ENCODE assay signal across 9 cellular contexts in the genomic region with DNA sequence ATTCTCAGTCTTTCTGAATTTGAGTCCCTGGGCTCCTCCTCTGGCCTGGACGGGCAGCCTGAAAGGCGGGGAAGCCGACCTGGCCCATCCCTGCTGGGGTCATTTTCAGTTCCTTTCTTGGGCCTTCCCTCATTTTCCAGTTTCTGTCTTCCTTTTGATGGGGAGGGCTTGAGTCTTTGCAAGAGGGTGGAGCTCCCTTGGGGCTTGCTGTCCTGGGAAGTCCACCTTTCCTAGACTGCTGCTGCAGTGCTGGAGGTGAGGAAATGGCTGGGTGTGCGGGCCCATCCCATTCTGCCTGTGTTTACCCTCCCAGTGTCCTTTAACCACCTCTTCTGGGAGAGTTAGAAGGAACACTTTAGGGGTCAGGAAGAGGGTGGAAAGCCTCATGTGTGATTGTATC. TPM values are rescaled to one million over a fixed set of nuclear protein-coding genes. Genes with fewer than 3 reads are reported as not detected.
A peak's percentile ranks its signal among the peaks of the same experiment; 100 is the strongest.
DNase-seq lines count a peak whose midpoint lies in the region; ATAC-seq and TF ChIP-seq lines count a peak whose summit lies in the region.
"Had no signal": no experiment of that assay in that cellular context is flagged by ENCODE, and none has a peak within 500 bp of the region (broad histone marks: within the 10 kb centered on the region; RNA-seq: fewer than 3 reads in every experiment).

No MANE protein-coding gene starts in this region.

- H3K9me3 Mint-ChIP-seq in neural crest cell = no peaks in the 10 kb centered on the region

- H3K27me3 Mint-ChIP-seq in neural crest cell (ENCODE audit: low read depth) = peaks cover 7% of the 10 kb centered on the region

- peaks cover 0 to 9% (median 0%) of the 10 kb centered on the region in 11 experiments; a peak in 3 of 22 replicates for H4K20me1 ChIP-seq in BLaER1 treated with 17β-estradiol and CSF1 and Interleukin-3, amounts not matched to agents 10 nM and 100 nM

- no peaks in the 10 kb centered on the region for H3K36me3 Mint-ChIP-seq in neural crest cell (ENCODE audit: low read depth)

- no peak for TF ChIP-seq CTCF in epithelial cell of proximal tubule (conservative IDR thresholded peaks at IDR 0.05; ENCODE audit: low read depth, low read length)
- TF ChIP-seq CTCF in neural crest cell (conservative IDR thresholded peaks at IDR 0.05) = no peak

- H3K27me3 ChIP-seq in BLaER1 treated with 17β-estradiol and CSF1 and Interleukin-3, amounts not matched to agents 10 nM and 100 nM = peaks cover 0 to 30% (median 26%) of the 10 kb centered on the region in 11 experiments; a peak in 19 of 22 replicates

- H3K9me3 ChIP-seq in BLaER1 treated with 17β-estradiol and CSF1 and Interleukin-3, amounts not matched to agents 10 nM and 100 nM (replicated peaks in 1 of 11) = no peaks in the 10 kb centered on the region

- no peak overlapping the region for H3K27ac Mint-ChIP-seq in neural crest cell (ENCODE audit: unreplicated experiment)

- peak overlapping the region; percentile 84 for H3K4me3 Mint-ChIP-seq in neural crest cell

- H3K36me3 ChIP-seq in BLaER1 treated with 17β-estradiol and CSF1 and Interleukin-3, amounts not matched to agents 10 nM and 100 nM = no peaks in the 10 kb centered on the region

- H3K4me2 ChIP-seq in BLaER1 treated with 17β-estradiol and CSF1 and Interleukin-3, amounts not matched to agents 10 nM and 100 nM = peak overlapping the region; percentile 81 to 99 (median 95); a peak in 21 of 22 replicates

- H3K4me1 Mint-ChIP-seq in neural crest cell = peaks cover 9% of the 10 kb centered on the region

- no peak overlapping the region for H3K9ac ChIP-seq in BLaER1 treated with 17β-estradiol and CSF1 and Interleukin-3, amounts not matched to agents 10 nM and 100 nM

- no peak overlapping the region for H3K27ac ChIP-seq in BLaER1 treated with 17β-estradiol and CSF1 and Interleukin-3, amounts not matched to agents 10 nM and 100 nM

- no peak for ATAC-seq in HG02623 (IDR thresholded peaks at IDR 0.05; ENCODE audit: unreplicated experiment)

- peaks cover 14 to 52% (median 36%) of the 10 kb centered on the region in 10 experiments; a peak in 18 of 20 replicates for H3K4me1 ChIP-seq in BLaER1 treated with 17β-estradiol and CSF1 and Interleukin-3, amounts not matched to agents 10 nM and 100 nM

- DNase-seq in MV-4-11 (lab: John Stamatoyannopoulos, UW) (peak; percentile 9), epithelial cell of proximal tubule (ENCODE audit: low read depth) (no peak), neural crest cell (ENCODE audit: low read depth, low spot score) (no peak), NOMO-1 (lab: John Stamatoyannopoulos, UW; ENCODE audit: unreplicated experiment in 2 of 2) (no peak), HK-2 (ENCODE audit: unreplicated experiment) (no peak)
- DNase-seq in stimulated activated CD4-positive, alpha-beta T cell treated with anti-CD3 and anti-CD28 coated beads, Interleukin-2, amount 100 ng/mL, for 24 hours = no peak

- H3K4me3 ChIP-seq in BLaER1 treated with 17β-estradiol and CSF1 and Interleukin-3, amounts not matched to agents 10 nM and 100 nM = peak overlapping the region in 5 of 10 experiments; percentile 71 to 84 (median 80); a peak in 5 of 20 replicates
- peak overlapping the region; percentile 92 for H3K4me3 ChIP-seq in epithelial cell of proximal tubule (ENCODE audit: low read depth, low read length)

RNA-seq across cellular contexts. Expression of a gene that starts 40.4 kb away (rescaled TPM):
- total RNA-seq in epithelial cell of proximal tubule = 6.6 and 10.3 TPM in 2 replicates
- total RNA-seq in neural crest cell = 0.12 TPM in 1 of 2 replicates, not detected in the other
- total RNA-seq: T-helper 1 cell treated with Interleukin-12 subunit alpha and Interleukin-12 subunit beta and Interleukin-4 antibody, amounts not matched to agents 30 ng/mL and 1 ng/mL, for 36 hours had no signal
